In the genomic region with DNA sequence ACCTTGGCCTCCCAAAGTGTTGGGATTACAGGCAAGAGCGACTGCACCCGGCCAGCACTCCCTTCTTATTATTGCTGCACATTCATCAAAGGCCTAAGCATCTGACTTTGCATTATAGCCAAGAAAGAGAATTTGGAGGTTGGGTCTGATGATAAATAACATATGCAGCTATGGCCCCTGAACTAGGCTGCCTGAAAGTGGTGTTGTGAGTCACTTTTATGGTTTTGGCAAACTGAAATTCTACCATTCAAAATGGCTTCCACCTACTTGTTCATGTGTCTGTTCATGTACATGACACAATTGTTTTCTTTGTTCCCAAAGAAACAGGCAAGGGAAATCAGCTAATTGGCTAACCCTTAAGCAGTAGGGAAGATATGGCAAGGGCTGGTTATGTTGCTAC, we compare ENCODE assay signal across 1 cellular context.
TF ChIP-seq lines count a peak whose summit lies in the region.

No MANE protein-coding gene starts in this region.

TF ChIP-seq in WTC11, 78 proteins besides CTCF, POLR2A, EP300 and RAD21 (continued from another document):
- TF ChIP-seq, protein P1, sequence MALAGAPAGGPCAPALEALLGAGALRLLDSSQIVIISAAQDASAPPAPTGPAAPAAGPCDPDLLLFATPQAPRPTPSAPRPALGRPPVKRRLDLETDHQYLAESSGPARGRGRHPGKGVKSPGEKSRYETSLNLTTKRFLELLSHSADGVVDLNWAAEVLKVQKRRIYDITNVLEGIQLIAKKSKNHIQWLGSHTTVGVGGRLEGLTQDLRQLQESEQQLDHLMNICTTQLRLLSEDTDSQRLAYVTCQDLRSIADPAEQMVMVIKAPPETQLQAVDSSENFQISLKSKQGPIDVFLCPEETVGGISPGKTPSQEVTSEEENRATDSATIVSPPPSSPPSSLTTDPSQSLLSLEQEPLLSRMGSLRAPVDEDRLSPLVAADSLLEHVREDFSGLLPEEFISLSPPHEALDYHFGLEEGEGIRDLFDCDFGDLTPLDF (CRISPR knock-in tag; IDR thresholded peaks at IDR 0.05): no peak
- no peak for TF ChIP-seq EMX1 (CRISPR knock-in tag; IDR thresholded peaks at IDR 0.05)
- TF ChIP-seq ZNF219 (CRISPR knock-in tag; IDR thresholded peaks at IDR 0.05; ENCODE audit: borderline replicate concordance): no peak
- TF ChIP-seq IRF2 (CRISPR knock-in tag; IDR thresholded peaks at IDR 0.05; ENCODE audit: borderline replicate concordance, low read depth): no peak
- TF ChIP-seq NFATC4 (CRISPR knock-in tag; IDR thresholded peaks at IDR 0.05): no peak
- no peak for TF ChIP-seq ERG (CRISPR knock-in tag; IDR thresholded peaks at IDR 0.05)
- TF ChIP-seq, protein P2, sequence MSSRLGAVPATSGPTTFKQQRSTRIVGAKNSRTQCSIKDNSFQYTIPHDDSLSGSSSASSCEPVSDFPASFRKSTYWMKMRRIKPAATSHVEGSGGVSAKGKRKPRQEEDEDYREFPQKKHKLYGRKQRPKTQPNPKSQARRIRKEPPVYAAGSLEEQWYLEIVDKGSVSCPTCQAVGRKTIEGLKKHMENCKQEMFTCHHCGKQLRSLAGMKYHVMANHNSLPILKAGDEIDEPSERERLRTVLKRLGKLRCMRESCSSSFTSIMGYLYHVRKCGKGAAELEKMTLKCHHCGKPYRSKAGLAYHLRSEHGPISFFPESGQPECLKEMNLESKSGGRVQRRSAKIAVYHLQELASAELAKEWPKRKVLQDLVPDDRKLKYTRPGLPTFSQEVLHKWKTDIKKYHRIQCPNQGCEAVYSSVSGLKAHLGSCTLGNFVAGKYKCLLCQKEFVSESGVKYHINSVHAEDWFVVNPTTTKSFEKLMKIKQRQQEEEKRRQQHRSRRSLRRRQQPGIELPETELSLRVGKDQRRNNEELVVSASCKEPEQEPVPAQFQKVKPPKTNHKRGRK (CRISPR knock-in tag; IDR thresholded peaks at IDR 0.05; ENCODE audit: borderline replicate concordance): no peak
- TF ChIP-seq USF2 (CRISPR knock-in tag; IDR thresholded peaks at IDR 0.05): no peak
- TF ChIP-seq TEAD1 (CRISPR knock-in tag; IDR thresholded peaks at IDR 0.05): no peak
- TF ChIP-seq KAT7 (CRISPR knock-in tag; IDR thresholded peaks at IDR 0.05; ENCODE audit: borderline replicate concordance): no peak
- TF ChIP-seq, protein P3, sequence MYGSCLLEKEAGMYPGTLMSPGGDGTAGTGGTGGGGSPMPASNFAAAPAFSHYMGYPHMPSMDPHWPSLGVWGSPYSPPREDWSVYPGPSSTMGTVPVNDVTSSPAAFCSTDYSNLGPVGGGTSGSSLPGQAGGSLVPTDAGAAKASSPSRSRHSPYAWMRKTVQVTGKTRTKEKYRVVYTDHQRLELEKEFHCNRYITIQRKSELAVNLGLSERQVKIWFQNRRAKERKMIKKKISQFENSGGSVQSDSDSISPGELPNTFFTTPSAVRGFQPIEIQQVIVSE (CRISPR knock-in tag; IDR thresholded peaks at IDR 0.05; ENCODE audit: borderline replicate concordance): no peak
- TF ChIP-seq ZNF317 (CRISPR knock-in tag; IDR thresholded peaks at IDR 0.05; ENCODE audit: borderline replicate concordance, low read depth): no peak
- TF ChIP-seq, protein P4, sequence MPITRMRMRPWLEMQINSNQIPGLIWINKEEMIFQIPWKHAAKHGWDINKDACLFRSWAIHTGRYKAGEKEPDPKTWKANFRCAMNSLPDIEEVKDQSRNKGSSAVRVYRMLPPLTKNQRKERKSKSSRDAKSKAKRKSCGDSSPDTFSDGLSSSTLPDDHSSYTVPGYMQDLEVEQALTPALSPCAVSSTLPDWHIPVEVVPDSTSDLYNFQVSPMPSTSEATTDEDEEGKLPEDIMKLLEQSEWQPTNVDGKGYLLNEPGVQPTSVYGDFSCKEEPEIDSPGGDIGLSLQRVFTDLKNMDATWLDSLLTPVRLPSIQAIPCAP (CRISPR knock-in tag; IDR thresholded peaks at IDR 0.05): no peak
TF ChIP-seq in WTC11: peak in this region for 0.
